Comparison of ENCODE assay signal across 10 cellular contexts in genomic region chr20:54345301-54345724, GRCh38.
DNase-seq lines count a peak whose midpoint lies in the region; ATAC-seq and TF ChIP-seq lines count a peak whose summit lies in the region.
"Had no signal": no experiment of that assay in that cellular context is flagged by ENCODE, and none has a peak within 500 bp of the region (broad histone marks: within the 10 kb centered on the region; RNA-seq: fewer than 3 reads in every experiment).

No MANE protein-coding gene starts in this region.

- H3K36me3 Mint-ChIP-seq in activated CD8-positive, alpha-beta memory T cell treated with anti-CD3 and anti-CD28 coated beads, Interleukin-2, amount 10 ng/mL, durations not matched to agents 7 days and 5 days: peaks cover under 1% of the 10 kb centered on the region

- no peak overlapping the region for H3K27ac Mint-ChIP-seq in activated CD8-positive, alpha-beta memory T cell treated with anti-CD3 and anti-CD28 coated beads, Interleukin-2, amount 10 ng/mL, durations not matched to agents 7 days and 5 days

- H3K9me3 ChIP-seq in MG63 (no peaks in the 10 kb centered on the region), prostate gland (no peaks in the 10 kb centered on the region), upper lobe of right lung (no peaks in the 10 kb centered on the region)

- peak; percentile 76 for ATAC-seq in GM21423 (IDR thresholded peaks at IDR 0.05; ENCODE audit: unreplicated experiment)
- no peak for ATAC-seq in upper lobe of right lung
- ATAC-seq in activated CD8-positive, alpha-beta memory T cell treated with anti-CD3 and anti-CD28 coated beads, Interleukin-2, amount 10 ng/mL, durations not matched to agents 7 days and 5 days: no peak

- H3K4me3 ChIP-seq in AG04449 (ENCODE audit: low read depth, low read length) (no peak overlapping the region), MG63 (no peak overlapping the region), fibroblast of mammary gland (ENCODE audit: control insufficient read depth, low read depth, low read length) (no peak overlapping the region), prostate gland (no peak overlapping the region), upper lobe of right lung (no peak overlapping the region)

- no peaks in the 10 kb centered on the region for H3K27me3 Mint-ChIP-seq in activated CD8-positive, alpha-beta memory T cell treated with anti-CD3 and anti-CD28 coated beads, Interleukin-2, amount 10 ng/mL, durations not matched to agents 7 days and 5 days

- H3K27ac ChIP-seq in prostate gland: no peak overlapping the region
- H3K27ac ChIP-seq in upper lobe of right lung: no peak overlapping the region

- H3K4me1 ChIP-seq in prostate gland (replicated peaks): no peaks in the 10 kb centered on the region
- no peaks in the 10 kb centered on the region for H3K4me1 ChIP-seq in upper lobe of right lung

- no peak overlapping the region for H3K4me3 Mint-ChIP-seq in activated CD8-positive, alpha-beta memory T cell treated with anti-CD3 and anti-CD28 coated beads, Interleukin-2, amount 10 ng/mL, durations not matched to agents 7 days and 5 days

- WGBS in prostate gland: 46% methylated on average over 4 of the region's 4 CpGs

- no peaks in the 10 kb centered on the region for H3K9me3 Mint-ChIP-seq in activated CD8-positive, alpha-beta memory T cell treated with anti-CD3 and anti-CD28 coated beads, Interleukin-2, amount 10 ng/mL, durations not matched to agents 7 days and 5 days (ENCODE audit: low read depth)

- H3K4me1 Mint-ChIP-seq in activated CD8-positive, alpha-beta memory T cell treated with anti-CD3 and anti-CD28 coated beads, Interleukin-2, amount 10 ng/mL, durations not matched to agents 7 days and 5 days: peaks cover 8% of the 10 kb centered on the region

- no peak for TF ChIP-seq CTCF in AG04449 (IDR thresholded peaks at IDR 0.05; ENCODE audit: insufficient read depth, low read length, missing control alignments)
- TF ChIP-seq CTCF in fibroblast of mammary gland (conservative IDR thresholded peaks at IDR 0.05; ENCODE audit: control insufficient read depth, insufficient read depth, low read depth, low read length): no peak
- TF ChIP-seq CTCF in prostate gland (IDR thresholded peaks at IDR 0.05): no peak
- no peak for TF ChIP-seq CTCF in upper lobe of right lung (IDR thresholded peaks at IDR 0.05)

- POLR2A ChIA-PET in AG04449 (lab: Yijun Ruan, JAX): no interaction called here

- no peak for TF ChIP-seq POLR2A in prostate gland (IDR thresholded peaks at IDR 0.05)

- CTCF ChIA-PET in AG04449 (lab: Yijun Ruan, JAX): no interaction called here
- CTCF ChIA-PET in activated CD8-positive, alpha-beta memory T cell treated with anti-CD3 and anti-CD28 coated beads, Interleukin-2, amount 10 ng/mL, durations not matched to agents 7 days and 5 days (lab: Charles Lee): no interaction called here

- H3K36me3 ChIP-seq in MG63: no peaks in the 10 kb centered on the region
- no peaks in the 10 kb centered on the region for H3K36me3 ChIP-seq in prostate gland
- no peaks in the 10 kb centered on the region for H3K36me3 ChIP-seq in upper lobe of right lung

- H3K27me3 ChIP-seq in MG63 (no peaks in the 10 kb centered on the region), prostate gland (replicated peaks; ENCODE audit: insufficient read depth) (no peaks in the 10 kb centered on the region), upper lobe of right lung (no peaks in the 10 kb centered on the region)

- intact Hi-C loops in prostate gland (cut with DNase I): no loop called here
- intact Hi-C loops in upper lobe of right lung (cut with DNase I): no loop called here

- DNase-seq in AG04449 (ENCODE audit: low read depth, low spot score): peak; percentile 85
- peak; percentile 56 for DNase-seq in MG63
- DNase-seq in fibroblast of mammary gland (ENCODE audit: low read depth): peak; percentile 82
- DNase-seq in prostate gland (ENCODE audit: low spot score): no peak
- no peak for DNase-seq in stimulated activated CD4-positive, alpha-beta T cell treated with anti-CD3 and anti-CD28 coated beads, Interleukin-4, amount 100 ng/mL, for 4 hours
- no peak for DNase-seq in upper lobe of right lung
- no peak for DNase-seq in activated CD8-positive, alpha-beta memory T cell treated with anti-CD3 and anti-CD28 coated beads, Interleukin-2, amount 10 ng/mL, durations not matched to agents 7 days and 5 days
- DNase-seq: activated CD4-positive, alpha-beta T cell treated with anti-CD3 and anti-CD28 coated beads for 48 hours; DND-41 had no signal

Comparison
In these comparisons a context has a peak if more than half of its experiments do, and no peak if none do; other contexts are left out.
1. DNase-seq: peak in AG04449 (single experiment), MG63 (single experiment) and fibroblast of mammary gland (single experiment); none in prostate gland (single experiment), stimulated activated CD4-positive, alpha-beta T cell treated with anti-CD3 and anti-CD28 coated beads, Interleukin-4, amount 100 ng/mL, for 4 hours (0 of 2), upper lobe of right lung (single experiment) and activated CD8-positive, alpha-beta memory T cell treated with anti-CD3 and anti-CD28 coated beads, Interleukin-2, amount 10 ng/mL, durations not matched to agents 7 days and 5 days (single experiment).